17 cellular contexts compared by ENCODE assay signal in the genomic region with DNA sequence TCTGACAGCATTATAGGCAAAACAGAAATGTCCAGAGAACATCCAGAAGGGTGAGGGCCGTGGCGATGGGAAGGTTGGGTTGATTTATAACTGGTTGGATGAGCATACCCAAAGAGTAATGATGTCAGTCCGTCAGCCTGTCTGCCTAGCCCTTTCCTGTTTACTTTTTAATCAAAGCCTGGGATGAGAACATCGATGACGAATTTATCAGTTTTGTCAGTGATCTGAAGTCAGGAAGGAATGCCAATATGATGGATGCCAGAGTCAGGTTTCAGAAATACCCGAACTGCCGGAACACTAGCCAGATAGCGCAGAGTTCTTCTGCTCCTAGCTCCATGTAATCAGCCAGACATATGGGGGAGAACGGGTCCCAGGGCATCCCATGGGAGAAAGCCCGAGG. TPM values are rescaled to one million over a fixed set of nuclear protein-coding genes. Genes with fewer than 3 reads are reported as not detected.
DNase-seq lines count a peak whose midpoint lies in the region; ATAC-seq and TF ChIP-seq lines count a peak whose summit lies in the region.
"Had no signal": no experiment of that assay in that cellular context is flagged by ENCODE, and none has a peak within 500 bp of the region (broad histone marks: within the 10 kb centered on the region; RNA-seq: fewer than 3 reads in every experiment).

No MANE protein-coding gene starts in this region.

- WGBS in right cardiac atrium: 62% methylated on average over 10 of the region's 10 CpGs

- DNase-seq in activated CD4-positive, alpha-beta T cell treated with anti-CD3 and anti-CD28 coated beads for 36 hours: no peak
- no peak for DNase-seq in activated CD4-positive, alpha-beta T cell treated with anti-CD3 and anti-CD28 coated beads, Interleukin-2, amount 10 ng/mL, durations not matched to agents 24 days and 14 days
- peak in 1 of 3 donors; percentile 31 for DNase-seq in right cardiac atrium
- no peak for DNase-seq in gastrocnemius medialis
- DNase-seq in hippocampal formation (lab: John Stamatoyannopoulos, UW): no peak
- DNase-seq: 8988T; activated CD4-positive, CD25-positive, alpha-beta regulatory T cell treated with anti-CD3 and anti-CD28 coated beads, Interleukin-2, amount 50 U/mL, for 72 hours; HCEC 1CT; Karpas-422; NCI-H1417 treated with DMSO at 0.1 percent for 48 hours; NCI-H2227 treated with DMSO at 0.1 percent for 48 hours; T-helper 1 cell had no signal

- no peaks in the 10 kb centered on the region for H3K9me3 ChIP-seq in right cardiac atrium (ENCODE audit: control insufficient read depth, low read length)
- H3K9me3 ChIP-seq in gastrocnemius medialis: no peaks in the 10 kb centered on the region

- H3K27ac Mint-ChIP-seq in activated CD4-positive, alpha-beta T cell treated with anti-CD3 and anti-CD28 coated beads for 36 hours: peak overlapping the region; percentile 3
- H3K27ac Mint-ChIP-seq in activated CD4-positive, alpha-beta T cell treated with anti-CD3 and anti-CD28 coated beads, Interleukin-2, amount 10 ng/mL, durations not matched to agents 24 days and 14 days: no peak overlapping the region
- H3K27ac Mint-ChIP-seq in brain: peak overlapping the region in 3 of 5 experiments; percentile 2 to 96 (median 91)

- POLR2A ChIA-PET in activated CD4-positive, alpha-beta T cell treated with anti-CD3 and anti-CD28 coated beads for 36 hours (lab: Charles Lee): interaction anchor here (0.6 kb wide), 1 partner anchor 553 kb away, joined by 3 read pairs; no protein-coding TSS in a partner anchor

- H3K36me3 ChIP-seq in gastrocnemius medialis: no peaks in the 10 kb centered on the region

- H3K4me1 Mint-ChIP-seq in activated CD4-positive, alpha-beta T cell treated with anti-CD3 and anti-CD28 coated beads for 36 hours: peaks cover 37% of the 10 kb centered on the region
- peaks cover 15% of the 10 kb centered on the region for H3K4me1 Mint-ChIP-seq in activated CD4-positive, alpha-beta T cell treated with anti-CD3 and anti-CD28 coated beads, Interleukin-2, amount 10 ng/mL, durations not matched to agents 24 days and 14 days
- H3K4me1 Mint-ChIP-seq in brain: peaks cover 48% of the 10 kb centered on the region

- intact Hi-C loops in activated CD4-positive, alpha-beta T cell treated with anti-CD3 and anti-CD28 coated beads for 36 hours (cut with DNase I, micrococcal nuclease): no loop called here
- intact Hi-C loops in activated CD4-positive, alpha-beta T cell treated with anti-CD3 and anti-CD28 coated beads, Interleukin-2, amount 10 ng/mL, durations not matched to agents 24 days and 14 days (cut with micrococcal nuclease): no loop called here
- intact Hi-C loops in right cardiac atrium (cut with DNase I): no loop called here
- intact Hi-C loops in gastrocnemius medialis (cut with DNase I; ENCODE audit: low total_unique reads): no loop called here

- CTCF ChIA-PET in activated CD4-positive, alpha-beta T cell treated with anti-CD3 and anti-CD28 coated beads for 36 hours (lab: Charles Lee): interaction anchor here (1.3 to 2.1 kb wide), 4 partner anchors 9 to 106 kb away, joined by 3 to 7 read pairs (median 5); no protein-coding TSS in a partner anchor

- peaks cover 16% of the 10 kb centered on the region for H3K4me1 ChIP-seq in right cardiac atrium (ENCODE audit: control insufficient read depth, insufficient read depth, low read length)
- H3K4me1 ChIP-seq in gastrocnemius medialis: peaks cover 33 to 46% of the 10 kb centered on the region in 2 donors

- H3K4me3 ChIP-seq in right cardiac atrium (ENCODE audit: low read length): no peak overlapping the region
- H3K4me3 ChIP-seq in gastrocnemius medialis: no peak overlapping the region
- H3K4me3 ChIP-seq: dorsolateral prefrontal cortex had no signal

- no peaks in the 10 kb centered on the region for H3K27me3 ChIP-seq in right cardiac atrium (ENCODE audit: control insufficient read depth, insufficient read depth)
- no peaks in the 10 kb centered on the region for H3K27me3 ChIP-seq in gastrocnemius medialis
- H3K27me3 ChIP-seq: dorsolateral prefrontal cortex had no signal

- TF ChIP-seq POLR2A in gastrocnemius medialis (IDR thresholded peaks at IDR 0.05): no peak

- H3K4me3 Mint-ChIP-seq in activated CD4-positive, alpha-beta T cell treated with anti-CD3 and anti-CD28 coated beads for 36 hours: no peak overlapping the region
- no peak overlapping the region for H3K4me3 Mint-ChIP-seq in activated CD4-positive, alpha-beta T cell treated with anti-CD3 and anti-CD28 coated beads, Interleukin-2, amount 10 ng/mL, durations not matched to agents 24 days and 14 days
- H3K4me3 Mint-ChIP-seq in brain: no peak overlapping the region

- no peaks in the 10 kb centered on the region for H3K9me3 Mint-ChIP-seq in activated CD4-positive, alpha-beta T cell treated with anti-CD3 and anti-CD28 coated beads for 36 hours (ENCODE audit: low read depth)
- H3K9me3 Mint-ChIP-seq in activated CD4-positive, alpha-beta T cell treated with anti-CD3 and anti-CD28 coated beads, Interleukin-2, amount 10 ng/mL, durations not matched to agents 24 days and 14 days: no peaks in the 10 kb centered on the region
- no peaks in the 10 kb centered on the region for H3K9me3 Mint-ChIP-seq in brain

- H3K27ac ChIP-seq in right cardiac atrium (ENCODE audit: low read length) (peak overlapping the region; percentile 18), gastrocnemius medialis (peak overlapping the region; percentile 7 to 48 (median 42))
- H3K27ac ChIP-seq: C4-2B had no signal

- no peak for TF ChIP-seq CTCF in brain (conservative IDR thresholded peaks at IDR 0.05)
- TF ChIP-seq CTCF in gastrocnemius medialis (IDR thresholded peaks at IDR 0.05 in 4 of 5, conservative IDR thresholded peaks at IDR 0.05 in 1 of 5): no peak

- ATAC-seq in activated CD4-positive, alpha-beta T cell treated with anti-CD3 and anti-CD28 coated beads for 36 hours: no peak
- ATAC-seq in right cardiac atrium (no peak), gastrocnemius medialis (no peak), HG02763 (IDR thresholded peaks at IDR 0.05; ENCODE audit: unreplicated experiment) (no peak), GM21528 (IDR thresholded peaks at IDR 0.05; ENCODE audit: low FRiP score, unreplicated experiment) (no peak)

- in situ Hi-C loops in gastrocnemius medialis (cut with MboI; ENCODE audit: low sequenced_read_pairs in 4 of 4): no loop called here

- no peaks in the 10 kb centered on the region for H3K27me3 Mint-ChIP-seq in activated CD4-positive, alpha-beta T cell treated with anti-CD3 and anti-CD28 coated beads for 36 hours
- no peaks in the 10 kb centered on the region for H3K27me3 Mint-ChIP-seq in activated CD4-positive, alpha-beta T cell treated with anti-CD3 and anti-CD28 coated beads, Interleukin-2, amount 10 ng/mL, durations not matched to agents 24 days and 14 days
- no peaks in the 10 kb centered on the region for H3K27me3 Mint-ChIP-seq in brain

- no peaks in the 10 kb centered on the region for H3K36me3 Mint-ChIP-seq in activated CD4-positive, alpha-beta T cell treated with anti-CD3 and anti-CD28 coated beads for 36 hours (ENCODE audit: low read depth)
- peaks cover 8% of the 10 kb centered on the region for H3K36me3 Mint-ChIP-seq in activated CD4-positive, alpha-beta T cell treated with anti-CD3 and anti-CD28 coated beads, Interleukin-2, amount 10 ng/mL, durations not matched to agents 24 days and 14 days (ENCODE audit: low read depth)
- peaks cover 8% of the 10 kb centered on the region for H3K36me3 Mint-ChIP-seq in brain

RNA-seq across cellular contexts. Expression of a gene that starts 33.8 kb away (rescaled TPM):
- 10 to 100 TPM; 37.8 to 39.1 TPM for total RNA-seq in activated CD4-positive, alpha-beta T cell treated with anti-CD3 and anti-CD28 coated beads for 36 hours
- total RNA-seq in activated CD4-positive, alpha-beta T cell treated with anti-CD3 and anti-CD28 coated beads, Interleukin-2, amount 10 ng/mL, durations not matched to agents 24 days and 14 days: 85.5 and 85.7 TPM in 2 replicates
- 97.4 TPM for polyA plus RNA-seq in brain (ENCODE audit: insufficient read depth, low read depth, low replicate concordance)
- 100 to 1,000 TPM; 104 to 120 (median 109) TPM for total RNA-seq in right cardiac atrium
- polyA plus RNA-seq in right cardiac atrium: 71.4 TPM
- 100 to 1,000 TPM; 113 to 222 (median 138) TPM for total RNA-seq in gastrocnemius medialis
